Comparison of ENCODE assay signal across 24 cellular contexts in the genomic region with DNA sequence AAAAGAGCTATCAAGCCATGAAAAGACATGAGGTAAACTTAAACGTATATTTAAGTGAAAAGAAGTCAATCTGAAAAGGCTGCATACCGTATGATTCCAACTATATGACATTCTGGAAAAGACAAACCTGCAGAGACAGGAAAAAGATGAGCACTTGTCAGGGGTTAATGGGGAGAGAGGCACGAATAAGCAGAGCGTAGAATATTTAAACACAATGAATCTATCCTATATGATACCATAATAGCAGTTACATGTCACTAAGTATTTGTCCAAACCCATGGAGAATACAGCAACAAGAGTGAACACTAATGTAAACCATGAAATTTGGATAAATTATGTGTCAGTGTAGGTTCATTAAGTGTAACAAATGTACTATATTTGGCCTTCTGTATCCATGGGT.
"Had no signal": no experiment of that assay in that cellular context is flagged by ENCODE, and none has a peak within 500 bp of the region (broad histone marks: within the 10 kb centered on the region; RNA-seq: fewer than 3 reads in every experiment).

No MANE protein-coding gene starts in this region.

- H3K36me3 ChIP-seq: stomach, suprapubic skin, thoracic aorta, thyroid gland, tibial artery, tibial nerve, transverse colon, upper lobe of left lung, upper lobe of right lung, uterus, vagina had no signal

- H3K4me3 ChIP-seq: stomach, suprapubic skin, testis, thoracic aorta, thyroid gland, tibial artery, tibial nerve, transverse colon, upper lobe of left lung, upper lobe of right lung, uterus, vagina had no signal

- H3K27ac ChIP-seq: stomach, suprapubic skin, testis, thoracic aorta, thyroid gland, tibial artery, tibial nerve, transverse colon, upper lobe of left lung, upper lobe of right lung, uterus, vagina had no signal

- H3K9me3 ChIP-seq: stomach, suprapubic skin, testis, thoracic aorta, thyroid gland, tibial artery, tibial nerve, transverse colon, upper lobe of left lung, upper lobe of right lung, uterus, vagina had no signal

- H3K27me3 ChIP-seq: stomach, suprapubic skin, testis, thyroid gland, tibial artery, tibial nerve, transverse colon, upper lobe of left lung, upper lobe of right lung, uterus, vagina had no signal

- DNase-seq: stimulated activated CD4-positive, alpha-beta T cell treated with anti-CD3 and anti-CD28 coated beads, Interleukin-2, amount 100 ng/mL, for 48 hours; stimulated activated CD4-positive, alpha-beta T cell treated with anti-CD3 and anti-CD28 coated beads, Interleukin-4, amount 100 ng/mL, for 1 hour; stimulated activated CD4-positive, alpha-beta T cell treated with anti-CD3 and anti-CD28 coated beads, Interleukin-4, amount 100 ng/mL, for 24 hours; stimulated activated CD4-positive, alpha-beta T cell treated with anti-CD3 and anti-CD28 coated beads, Interleukin-4, amount 100 ng/mL, for 4 hours; stimulated activated CD8-positive, alpha-beta memory T cell treated with anti-CD3 and anti-CD28 coated beads, Interleukin-4, amount 100 ng/mL, for 48 hours; stimulated activated naive B cell treated with anti-CD40 and anti-IgM and Interleukin-4, amounts not matched to agents 10 μg/mL and 1 μg/mL and 100 μg/mL, for 72 hours; stimulated activated naive CD4-positive, alpha-beta T cell; stimulated activated naive CD4-positive, alpha-beta T cell treated with Interleukin-2 at 50 U/mL for 16 hours; stimulated activated naive CD8-positive, alpha-beta T cell treated with anti-CD3 and anti-CD28 coated beads, Interleukin-15, amount 100 ng/mL, for 72 hours; stimulated activated naive CD8-positive, alpha-beta T cell treated with anti-CD3 and anti-CD28 coated beads, Interleukin-15, Interleukin-2, amounts not matched to agents 100 U/mL and 50 U/mL, for 24 hours; stomach; substantia nigra; testis; thyroid gland; tibial artery; transverse colon; trophoblast cell; upper lobe of left lung; upper lobe of right lung; uterus had no signal
